In genomic region chr14:89519000-89519399, GRCh38 we compare ENCODE assay signal across 16 cellular contexts.
A peak's percentile ranks its signal among the peaks of the same experiment; 100 is the strongest.
DNase-seq lines count a peak whose midpoint lies in the region; ATAC-seq and TF ChIP-seq lines count a peak whose summit lies in the region.
"Had no signal": no experiment of that assay in that cellular context is flagged by ENCODE, and none has a peak within 500 bp of the region (broad histone marks: within the 10 kb centered on the region; RNA-seq: fewer than 3 reads in every experiment).

No MANE protein-coding gene starts in this region.

- ATAC-seq in natural killer cell (no peak), right cardiac atrium (no peak), foreskin keratinocyte (no peak)
- no peak for ATAC-seq in natural killer cell treated with Interleukin-12 subunit alpha and Interleukin-12 subunit beta and Interleukin-15 and Interleukin-18, amount 100 ng/mL, for 72 hours
- ATAC-seq in activated T-helper 17 cell treated with anti-CD3 and anti-CD28 coated beads, Interleukin-2, amount 50 U/mL, for 72 hours (replicated peaks): no peak

- H3K4me1 ChIP-seq in right cardiac atrium (ENCODE audit: control insufficient read depth, insufficient read depth, low read length) (no peaks in the 10 kb centered on the region), transverse colon (no peaks in the 10 kb centered on the region), foreskin keratinocyte (no peaks in the 10 kb centered on the region)

- no peak for TF ChIP-seq POLR2A in transverse colon (IDR thresholded peaks at IDR 0.05)

- peaks cover 0 to 7% of the 10 kb centered on the region in 2 donors for H3K9me3 Mint-ChIP-seq in natural killer cell
- H3K9me3 Mint-ChIP-seq in natural killer cell treated with Interleukin-12 subunit alpha and Interleukin-12 subunit beta and Interleukin-15 and Interleukin-18, amount 100 ng/mL, for 72 hours: peaks cover 3% of the 10 kb centered on the region
- H3K9me3 Mint-ChIP-seq in activated T-helper 17 cell treated with anti-CD3 and anti-CD28 coated beads, Interleukin-2, amount 50 U/mL, for 72 hours: peaks cover 5% of the 10 kb centered on the region

- no peak overlapping the region for H3K4me3 Mint-ChIP-seq in natural killer cell
- no peak overlapping the region for H3K4me3 Mint-ChIP-seq in natural killer cell treated with Interleukin-12 subunit alpha and Interleukin-12 subunit beta and Interleukin-15 and Interleukin-18, amount 100 ng/mL, for 72 hours
- no peak overlapping the region for H3K4me3 Mint-ChIP-seq in activated T-helper 17 cell treated with anti-CD3 and anti-CD28 coated beads, Interleukin-2, amount 50 U/mL, for 72 hours
- H3K4me3 Mint-ChIP-seq: B cell; CD4-positive, alpha-beta memory T cell; HFFc6 had no signal

- H3K9me3 ChIP-seq in right cardiac atrium (ENCODE audit: control insufficient read depth, low read length): no peaks in the 10 kb centered on the region
- peaks cover 7 to 11% of the 10 kb centered on the region in 2 donors for H3K9me3 ChIP-seq in transverse colon

- H3K4me1 Mint-ChIP-seq in natural killer cell: peaks cover 35 to 61% of the 10 kb centered on the region in 2 donors
- peaks cover 27 to 37% of the 10 kb centered on the region in 2 donors for H3K4me1 Mint-ChIP-seq in natural killer cell treated with Interleukin-12 subunit alpha and Interleukin-12 subunit beta and Interleukin-15 and Interleukin-18, amount 100 ng/mL, for 72 hours (ENCODE audit: low read depth in 2 of 2)
- peaks cover 11% of the 10 kb centered on the region for H3K4me1 Mint-ChIP-seq in activated T-helper 17 cell treated with anti-CD3 and anti-CD28 coated beads, Interleukin-2, amount 50 U/mL, for 72 hours

- intact Hi-C loops in natural killer cell (cut with micrococcal nuclease) (no loop called here), right cardiac atrium (cut with DNase I) (no loop called here), transverse colon (cut with DNase I; ENCODE audit: low total_unique reads) (no loop called here)

- TF ChIP-seq CTCF in natural killer cell (IDR thresholded peaks at IDR 0.05) (no peak), fibroblast of villous mesenchyme (IDR thresholded peaks at IDR 0.05; ENCODE audit: insufficient read depth, low read depth, low read length) (no peak), transverse colon (IDR thresholded peaks at IDR 0.05) (no peak), foreskin keratinocyte (conservative IDR thresholded peaks at IDR 0.05) (no peak)

- peak overlapping the region; percentile 2 to 34 for H3K27ac Mint-ChIP-seq in natural killer cell
- peak overlapping the region in 1 of 2 donors; percentile 22 for H3K27ac Mint-ChIP-seq in natural killer cell treated with Interleukin-12 subunit alpha and Interleukin-12 subunit beta and Interleukin-15 and Interleukin-18, amount 100 ng/mL, for 72 hours
- H3K27ac Mint-ChIP-seq in activated T-helper 17 cell treated with anti-CD3 and anti-CD28 coated beads, Interleukin-2, amount 50 U/mL, for 72 hours: peak overlapping the region; percentile 55
- H3K27ac Mint-ChIP-seq: B cell, HFFc6 had no signal

- no peak for TF ChIP-seq EP300 in transverse colon (IDR thresholded peaks at IDR 0.05; ENCODE audit: low read depth)

- no peak overlapping the region for H3K4me3 ChIP-seq in fibroblast of villous mesenchyme (ENCODE audit: low read depth, low read length)
- no peak overlapping the region for H3K4me3 ChIP-seq in right cardiac atrium (ENCODE audit: low read length)
- no peak overlapping the region for H3K4me3 ChIP-seq in transverse colon
- H3K4me3 ChIP-seq: GM23248 had no signal

- no peaks in the 10 kb centered on the region for H3K27me3 Mint-ChIP-seq in natural killer cell (ENCODE audit: low read depth in 2 of 2)
- H3K27me3 Mint-ChIP-seq in natural killer cell treated with Interleukin-12 subunit alpha and Interleukin-12 subunit beta and Interleukin-15 and Interleukin-18, amount 100 ng/mL, for 72 hours: no peaks in the 10 kb centered on the region
- H3K27me3 Mint-ChIP-seq in activated T-helper 17 cell treated with anti-CD3 and anti-CD28 coated beads, Interleukin-2, amount 50 U/mL, for 72 hours: no peaks in the 10 kb centered on the region
- H3K27me3 Mint-ChIP-seq: B cell; CD4-positive, alpha-beta memory T cell had no signal

- H3K27ac ChIP-seq in right cardiac atrium (ENCODE audit: low read length): no peak overlapping the region
- no peak overlapping the region for H3K27ac ChIP-seq in transverse colon
- H3K27ac ChIP-seq in foreskin keratinocyte: no peak overlapping the region
- H3K27ac ChIP-seq: GM23248, HL-60 had no signal

- in situ Hi-C loops in transverse colon (cut with MboI; ENCODE audit: low pct_ligation_motif_present in 1 of 4, low pct_unique_long_range_greater_than_20kb in 1 of 4, low sequenced_read_pairs in 3 of 4): no loop called here

- no peaks in the 10 kb centered on the region for H3K27me3 ChIP-seq in right cardiac atrium (ENCODE audit: control insufficient read depth, insufficient read depth)
- no peaks in the 10 kb centered on the region for H3K27me3 ChIP-seq in transverse colon
- H3K27me3 ChIP-seq in foreskin keratinocyte: no peaks in the 10 kb centered on the region

- 87% methylated on average over 10 of the region's 10 CpGs for WGBS in right cardiac atrium
- 97 to 99% methylated on average over 9 to 10 of the region's 10 CpGs for WGBS in transverse colon (ENCODE audit: low coverage in 1 of 2), 2 donors

- DNase-seq in natural killer cell: no peak
- no peak for DNase-seq in natural killer cell treated with Interleukin-12 subunit alpha and Interleukin-12 subunit beta and Interleukin-15 and Interleukin-18, amount 100 ng/mL, for 72 hours (ENCODE audit: low spot score)
- DNase-seq in fibroblast of villous mesenchyme (ENCODE audit: low read depth): peak; percentile 91
- no peak for DNase-seq in right cardiac atrium
- no peak for DNase-seq in transverse colon
- no peak for DNase-seq in foreskin keratinocyte
- DNase-seq: 8988T; C1 segment of cervical spinal cord; CD4-positive, alpha-beta memory T cell; DMS79; GM23248; HCEC 1CT; HFFc6 had no signal

- no peaks in the 10 kb centered on the region for H3K36me3 Mint-ChIP-seq in natural killer cell
- H3K36me3 Mint-ChIP-seq in natural killer cell treated with Interleukin-12 subunit alpha and Interleukin-12 subunit beta and Interleukin-15 and Interleukin-18, amount 100 ng/mL, for 72 hours: peaks cover 15% of the 10 kb centered on the region
- H3K36me3 Mint-ChIP-seq in activated T-helper 17 cell treated with anti-CD3 and anti-CD28 coated beads, Interleukin-2, amount 50 U/mL, for 72 hours (ENCODE audit: low read depth): peaks cover 24% of the 10 kb centered on the region

- H3K36me3 ChIP-seq in transverse colon: no peaks in the 10 kb centered on the region
